In genomic region chr6:17972978-17973622, GRCh38 we compare ENCODE assay signal across 1 cellular context.
TF ChIP-seq lines count a peak whose summit lies in the region.

No MANE protein-coding gene starts in this region.

TF ChIP-seq in IMR-90, 13 proteins besides CTCF, POLR2A, EP300 and RAD21:
- TF ChIP-seq RFX5 (IDR thresholded peaks at IDR 0.05; ENCODE audit: low read depth, low read length): no peak
- TF ChIP-seq ELK1 (IDR thresholded peaks at IDR 0.05; ENCODE audit: borderline replicate concordance, low read depth, low read length): no peak
- no peak for TF ChIP-seq NFE2L2 (IDR thresholded peaks at IDR 0.05; ENCODE audit: low read depth, low read length)
- TF ChIP-seq BHLHE40 (IDR thresholded peaks at IDR 0.05; ENCODE audit: low read depth, low read length): no peak
- no peak for TF ChIP-seq MXI1 (IDR thresholded peaks at IDR 0.05; ENCODE audit: borderline replicate concordance, low read depth, low read length)
- TF ChIP-seq USF2 (IDR thresholded peaks at IDR 0.05; ENCODE audit: low read depth, low read length): no peak
- TF ChIP-seq FOS (IDR thresholded peaks at IDR 0.05; ENCODE audit: low read depth, low read length): no peak
- no peak for TF ChIP-seq CEBPB (IDR thresholded peaks at IDR 0.05; ENCODE audit: low read depth, low read length)
- no peak for TF ChIP-seq CHD1 (IDR thresholded peaks at IDR 0.05; ENCODE audit: low read depth, low read length)
